Comparison of ENCODE assay signal across 23 cellular contexts in genomic region chr19:30307191-30307974, GRCh38.
"Had no signal": no experiment of that assay in that cellular context is flagged by ENCODE, and none has a peak within 500 bp of the region (broad histone marks: within the 10 kb centered on the region; RNA-seq: fewer than 3 reads in every experiment).

No MANE protein-coding gene starts in this region.

- H3K4me1 Mint-ChIP-seq: activated T-helper 17 cell treated with anti-CD3 and anti-CD28 coated beads, Interleukin-2, amount 50 U/mL, for 72 hours; WTC11 had no signal

- H3K4me2 ChIP-seq: hepatocyte had no signal

- H3K4me1 ChIP-seq: esophagus squamous epithelium, spleen had no signal

- H3K9me3 Mint-ChIP-seq: activated CD8-positive, alpha-beta T cell treated with anti-CD3 and anti-CD28 coated beads for 36 hours; activated T-cell treated with anti-CD3 and anti-CD28 coated beads, Interleukin-2, amount 50 U/mL, for 4 hours; natural killer cell treated with Interleukin-12 subunit alpha and Interleukin-12 subunit beta and Interleukin-15 and Interleukin-18, amount 100 ng/mL, for 72 hours had no signal

- H3K4me3 Mint-ChIP-seq: activated CD8-positive, alpha-beta T cell treated with anti-CD3 and anti-CD28 coated beads for 36 hours; activated T-cell treated with anti-CD3 and anti-CD28 coated beads, Interleukin-2, amount 50 U/mL, for 4 hours; activated T-helper 17 cell treated with anti-CD3 and anti-CD28 coated beads, Interleukin-2, amount 50 U/mL, for 72 hours; natural killer cell treated with Interleukin-12 subunit alpha and Interleukin-12 subunit beta and Interleukin-15 and Interleukin-18, amount 100 ng/mL, for 72 hours; WTC11 had no signal

- H3K27ac Mint-ChIP-seq: activated CD8-positive, alpha-beta T cell treated with anti-CD3 and anti-CD28 coated beads for 36 hours; activated T-helper 17 cell treated with anti-CD3 and anti-CD28 coated beads, Interleukin-2, amount 50 U/mL, for 72 hours; natural killer cell treated with Interleukin-12 subunit alpha and Interleukin-12 subunit beta and Interleukin-15 and Interleukin-18, amount 100 ng/mL, for 72 hours; WTC11 had no signal

- ATAC-seq: activated CD8-positive, alpha-beta T cell treated with anti-CD3 and anti-CD28 coated beads for 36 hours; activated T-cell treated with anti-CD3 and anti-CD28 coated beads, Interleukin-2, amount 50 U/mL, for 4 hours; activated T-helper 17 cell treated with anti-CD3 and anti-CD28 coated beads, Interleukin-2, amount 50 U/mL, for 72 hours; left ventricle myocardium superior; mucosa of descending colon; natural killer cell treated with Interleukin-12 subunit alpha and Interleukin-12 subunit beta and Interleukin-15 and Interleukin-18, amount 100 ng/mL, for 72 hours; right cardiac atrium; WTC11 had no signal

- H3K9me3 ChIP-seq: esophagus squamous epithelium, mucosa of descending colon, spleen, tibial nerve had no signal

- H3K36me3 Mint-ChIP-seq: natural killer cell treated with Interleukin-12 subunit alpha and Interleukin-12 subunit beta and Interleukin-15 and Interleukin-18, amount 100 ng/mL, for 72 hours; WTC11 had no signal

- H3K27ac ChIP-seq: epithelial cell of prostate, esophagus squamous epithelium, hepatocyte, spleen had no signal

- H2AFZ ChIP-seq: hepatocyte had no signal

- H3K79me2 ChIP-seq: hepatocyte had no signal

- H3K36me3 ChIP-seq: esophagus squamous epithelium, spleen, tibial nerve had no signal

- H3K27me3 ChIP-seq: esophagus squamous epithelium, hepatocyte, spleen, tibial nerve had no signal

- H3K27me3 Mint-ChIP-seq: activated T-helper 17 cell treated with anti-CD3 and anti-CD28 coated beads, Interleukin-2, amount 50 U/mL, for 72 hours had no signal

- DNase-seq: activated CD4-positive, alpha-beta T cell treated with anti-CD3 and anti-CD28 coated beads, Interleukin-2, amount 50 U/mL, for 1 hour; activated CD8-positive, alpha-beta T cell treated with anti-CD3 and anti-CD28 coated beads for 36 hours; activated gamma-delta T cell treated with Interleukin-2 at 50 U/mL for 16 hours; activated naive CD4-positive, alpha-beta T cell treated with anti-CD3 and anti-CD28 coated beads, Interleukin-2, amount 50 U/mL, for 16 hours; activated T-cell treated with anti-CD3 and anti-CD28 coated beads, Interleukin-2, amount 50 U/mL, for 4 hours; amniotic stem cell; caudate nucleus; dermis blood vessel endothelial cell; effector CD4-positive, alpha-beta T cell; esophagus squamous epithelium; islet precursor cell; left ventricle myocardium superior; mucosa of descending colon; posterior cingulate gyrus; right cardiac atrium; spleen; stimulated activated naive CD4-positive, alpha-beta T cell treated with Interleukin-2 at 50 U/mL for 16 hours had no signal

- H3K4me3 ChIP-seq: esophagus squamous epithelium, hepatocyte, mucosa of descending colon, spleen, tibial nerve had no signal
